Comparison of ENCODE assay signal across 17 cellular contexts in the genomic region with DNA sequence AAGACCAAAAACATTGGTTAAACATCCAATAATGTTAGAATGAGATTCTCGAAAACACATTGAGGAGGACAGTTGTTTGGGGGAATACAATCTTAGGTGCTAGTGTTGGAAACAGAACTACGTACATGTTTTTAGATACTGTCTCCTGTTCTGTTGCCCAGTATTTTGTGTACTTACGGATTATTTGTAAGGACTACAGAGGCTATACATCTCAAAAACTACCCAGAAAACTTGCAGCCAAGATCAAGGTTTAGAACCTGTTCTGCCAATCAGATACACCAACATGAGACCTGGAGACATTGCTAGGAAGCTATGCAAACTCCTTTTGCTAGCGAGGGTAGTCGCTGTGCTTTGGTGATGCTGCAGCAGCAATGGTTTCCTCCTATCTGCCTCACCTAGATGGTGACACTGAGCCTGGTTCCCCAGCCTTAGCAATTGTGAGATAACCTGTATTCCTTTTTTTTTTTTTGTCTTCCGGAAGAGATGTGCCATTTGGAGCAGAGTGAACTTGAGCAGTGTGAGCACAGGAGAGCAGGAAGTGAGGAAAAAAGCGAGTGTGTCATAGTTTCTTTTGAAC. TPM values are rescaled to one million over a fixed set of nuclear protein-coding genes. Genes with fewer than 3 reads are reported as not detected.
DNase-seq lines count a peak whose midpoint lies in the region; ATAC-seq, FAIRE-seq and TF ChIP-seq lines count a peak whose summit lies in the region.
"Had no signal": no experiment of that assay in that cellular context is flagged by ENCODE, and none has a peak within 500 bp of the region (broad histone marks: within the 10 kb centered on the region; RNA-seq: fewer than 3 reads in every experiment).

No MANE protein-coding gene starts in this region.

- DNase-seq in activated CD4-positive, alpha-beta T cell treated with anti-CD3 and anti-CD28 coated beads for 36 hours: no peak
- DNase-seq in activated CD4-positive, alpha-beta T cell treated with anti-CD3 and anti-CD28 coated beads, Interleukin-2, amount 50 U/mL, for 4 hours: no peak
- no peak for DNase-seq in GM12892 (ENCODE audit: insufficient read length)
- DNase-seq in activated naive CD8-positive, alpha-beta T cell treated with anti-CD3 and anti-CD28 coated beads for 36 hours: no peak
- DNase-seq in mucosa of descending colon: no peak
- no peak for DNase-seq in nucleus accumbens (lab: John Stamatoyannopoulos, UW)
- DNase-seq in posterior vena cava (ENCODE audit: low spot score): no peak
- DNase-seq in transverse colon: no peak
- DNase-seq: CD8-positive, alpha-beta memory T cell; DMS153; KBM-7; NCI-H1048; NCI-H1694 treated with DMSO at 0.1 percent for 48 hours; PC-9 had no signal

- peaks cover 83% of the 10 kb centered on the region for H3K36me3 Mint-ChIP-seq in activated CD4-positive, alpha-beta T cell treated with anti-CD3 and anti-CD28 coated beads for 36 hours (ENCODE audit: low read depth)
- H3K36me3 Mint-ChIP-seq in activated naive CD8-positive, alpha-beta T cell treated with anti-CD3 and anti-CD28 coated beads for 36 hours: peaks cover 69% of the 10 kb centered on the region

- intact Hi-C loops in activated CD4-positive, alpha-beta T cell treated with anti-CD3 and anti-CD28 coated beads for 36 hours (cut with DNase I, micrococcal nuclease): no loop called here
- intact Hi-C loops in mucosa of descending colon (cut with DNase I, micrococcal nuclease): no loop called here
- intact Hi-C loops in posterior vena cava (cut with DNase I): no loop called here
- intact Hi-C loops in transverse colon (cut with DNase I; ENCODE audit: low total_unique reads): no loop called here

- peaks cover 7% of the 10 kb centered on the region for H3K36me3 ChIP-seq in mucosa of descending colon (ENCODE audit: low read depth)
- peaks cover 0 to 71% (median 21%) of the 10 kb centered on the region in 4 donors for H3K36me3 ChIP-seq in transverse colon

- ATAC-seq in activated CD4-positive, alpha-beta T cell treated with anti-CD3 and anti-CD28 coated beads for 36 hours: no peak
- ATAC-seq in mucosa of descending colon: peak; percentile 10
- ATAC-seq: Right ventricle myocardium inferior had no signal

- H3K27me3 ChIP-seq in transverse colon: no peaks in the 10 kb centered on the region

- H3K27me3 Mint-ChIP-seq in activated CD4-positive, alpha-beta T cell treated with anti-CD3 and anti-CD28 coated beads for 36 hours: no peaks in the 10 kb centered on the region
- no peaks in the 10 kb centered on the region for H3K27me3 Mint-ChIP-seq in activated naive CD8-positive, alpha-beta T cell treated with anti-CD3 and anti-CD28 coated beads for 36 hours
- H3K27me3 Mint-ChIP-seq: CD8-positive, alpha-beta memory T cell had no signal

- TF ChIP-seq POLR2A in GM12892 (IDR thresholded peaks at IDR 0.05; ENCODE audit: low read depth, low read length) (peak; percentile 52), transverse colon (IDR thresholded peaks at IDR 0.05) (no peak)

- H3K4me1 ChIP-seq in mucosa of descending colon (ENCODE audit: low read depth) (peaks cover 4% of the 10 kb centered on the region), transverse colon (no peaks in the 10 kb centered on the region)

- FAIRE-seq in GM12892 (lab: Jason Lieb, UNC): peak; percentile 38
- FAIRE-seq: HTR-8/SVneo had no signal

- no peaks in the 10 kb centered on the region for H3K9me3 ChIP-seq in mucosa of descending colon
- no peaks in the 10 kb centered on the region for H3K9me3 ChIP-seq in transverse colon

- no peak for TF ChIP-seq EP300 in transverse colon (IDR thresholded peaks at IDR 0.05; ENCODE audit: low read depth)

- H3K27ac ChIP-seq in transverse colon: no peak overlapping the region
- H3K27ac ChIP-seq: PC-9 had no signal

- H3K4me3 Mint-ChIP-seq in activated CD4-positive, alpha-beta T cell treated with anti-CD3 and anti-CD28 coated beads for 36 hours: no peak overlapping the region
- no peak overlapping the region for H3K4me3 Mint-ChIP-seq in activated naive CD8-positive, alpha-beta T cell treated with anti-CD3 and anti-CD28 coated beads for 36 hours
- H3K4me3 Mint-ChIP-seq: CD8-positive, alpha-beta memory T cell had no signal

- peak overlapping the region; percentile 7 for H3K27ac Mint-ChIP-seq in activated CD4-positive, alpha-beta T cell treated with anti-CD3 and anti-CD28 coated beads for 36 hours
- H3K27ac Mint-ChIP-seq in activated naive CD8-positive, alpha-beta T cell treated with anti-CD3 and anti-CD28 coated beads for 36 hours: peak overlapping the region; percentile 55

- TF ChIP-seq CTCF in mucosa of descending colon (IDR thresholded peaks at IDR 0.05) (no peak), transverse colon (IDR thresholded peaks at IDR 0.05) (no peak)

- POLR2A ChIA-PET in activated CD4-positive, alpha-beta T cell treated with anti-CD3 and anti-CD28 coated beads for 36 hours (lab: Charles Lee): interaction anchor here (0.6 kb wide), 2 partner anchors 65 to 132 kb away, joined by 5 read pairs; no protein-coding TSS in a partner anchor

- peaks cover 2% of the 10 kb centered on the region for H3K4me1 Mint-ChIP-seq in activated CD4-positive, alpha-beta T cell treated with anti-CD3 and anti-CD28 coated beads for 36 hours
- H3K4me1 Mint-ChIP-seq in activated naive CD8-positive, alpha-beta T cell treated with anti-CD3 and anti-CD28 coated beads for 36 hours: no peaks in the 10 kb centered on the region

- WGBS in transverse colon (ENCODE audit: low coverage in 1 of 2), 2 donors: 91 to 93% methylated on average over 3 to 7 of the region's 7 CpGs

- in situ Hi-C loops in transverse colon (cut with MboI; ENCODE audit: low pct_ligation_motif_present in 1 of 4, low pct_unique_long_range_greater_than_20kb in 1 of 4, low sequenced_read_pairs in 3 of 4): no loop called here

- no peaks in the 10 kb centered on the region for H3K9me3 Mint-ChIP-seq in activated CD4-positive, alpha-beta T cell treated with anti-CD3 and anti-CD28 coated beads for 36 hours (ENCODE audit: low read depth)
- H3K9me3 Mint-ChIP-seq in activated naive CD8-positive, alpha-beta T cell treated with anti-CD3 and anti-CD28 coated beads for 36 hours: peaks cover 4% of the 10 kb centered on the region
- H3K9me3 Mint-ChIP-seq: CD8-positive, alpha-beta memory T cell had no signal

- CTCF ChIA-PET in activated CD4-positive, alpha-beta T cell treated with anti-CD3 and anti-CD28 coated beads for 36 hours (lab: Charles Lee): no interaction called here

- H3K4me3 ChIP-seq in mucosa of descending colon (no peak overlapping the region), transverse colon (no peak overlapping the region)
- H3K4me3 ChIP-seq: PC-9 had no signal

RNA-seq across cellular contexts. Expression of gene YBX1, which starts 21.8 kb away (rescaled TPM):
- 1,000 to 10,000 TPM; 1,224 to 1,435 TPM for total RNA-seq in activated CD4-positive, alpha-beta T cell treated with anti-CD3 and anti-CD28 coated beads for 36 hours
- 1,144 TPM for polyA plus RNA-seq in GM12892 (2012; ENCODE audit: missing spikeins)
- total RNA-seq in activated naive CD8-positive, alpha-beta T cell treated with anti-CD3 and anti-CD28 coated beads for 36 hours: 1,000 to 10,000 TPM; 1,441 to 1,525 TPM
- total RNA-seq in mucosa of descending colon (100 to 1,000 TPM; 377 to 521 (median 511) TPM), posterior vena cava (100 to 1,000 TPM; 596 to 706 TPM), transverse colon (100 to 1,000 TPM; 288 to 403 (median 380) TPM)

RNA-seq across cellular contexts. Expression of gene CLDN19, which starts 36.1 kb away (rescaled TPM):
- total RNA-seq in activated CD4-positive, alpha-beta T cell treated with anti-CD3 and anti-CD28 coated beads for 36 hours: not detected
- not detected for polyA plus RNA-seq in GM12892 (2012; ENCODE audit: missing spikeins)
- not detected for total RNA-seq in activated naive CD8-positive, alpha-beta T cell treated with anti-CD3 and anti-CD28 coated beads for 36 hours
- total RNA-seq in mucosa of descending colon (under 1 TPM in 1 of 3 donors, not detected in 2; 0.09 TPM), posterior vena cava (not detected), transverse colon (under 1 TPM in 1 of 4 donors, not detected in 3; 0.27 TPM)
- total RNA-seq: CD8-positive, alpha-beta memory T cell; PC-9; Right ventricle myocardium inferior had no signal
- polyA plus RNA-seq: BJ; CD8-positive, alpha-beta memory T cell had no signal

RNA-seq across cellular contexts. Expression of gene PPIH, which starts 45.8 kb away (rescaled TPM):
- total RNA-seq in activated CD4-positive, alpha-beta T cell treated with anti-CD3 and anti-CD28 coated beads for 36 hours: 100 to 1,000 TPM; 111 to 114 TPM
- 79.5 TPM for polyA plus RNA-seq in GM12892 (2012; ENCODE audit: missing spikeins)
- 100 to 1,000 TPM; 127 to 133 TPM for total RNA-seq in activated naive CD8-positive, alpha-beta T cell treated with anti-CD3 and anti-CD28 coated beads for 36 hours
- 10 to 100 TPM; 20.1 to 47.7 (median 23.3) TPM for total RNA-seq in mucosa of descending colon
- 10 to 100 TPM; 13.2 to 21.7 TPM for total RNA-seq in posterior vena cava
- total RNA-seq in transverse colon: 10 to 100 TPM in 3 of 4 donors, not detected in 1; 16.9 to 26.5 (median 24.6) TPM
